In genomic region chr10:27252267-27253000, GRCh38 we compare ENCODE assay signal across 8 cellular contexts. TPM values are rescaled to one million over a fixed set of nuclear protein-coding genes. Genes with fewer than 3 reads are reported as not detected.
A peak's percentile ranks its signal among the peaks of the same experiment; 100 is the strongest.
DNase-seq lines count a peak whose midpoint lies in the region; ATAC-seq and TF ChIP-seq lines count a peak whose summit lies in the region.

No MANE protein-coding gene starts in this region.

- 16 to 18% methylated on average over 36 to 63 of the region's 63 CpGs for WGBS in lung, 2 donors

- POLR2A ChIA-PET in WTC11 (lab: Charles Lee): no interaction called here

- peaks cover 4% of the 10 kb centered on the region for H3K4me1 Mint-ChIP-seq in WTC11

- peak overlapping the region; percentile 59 for H3K4me3 Mint-ChIP-seq in WTC11

- H3K36me3 Mint-ChIP-seq in WTC11: peaks cover 27% of the 10 kb centered on the region

- peaks cover 25% of the 10 kb centered on the region for H3K9me3 Mint-ChIP-seq in WTC11

- ATAC-seq in GM19328 (IDR thresholded peaks at IDR 0.05; ENCODE audit: unreplicated experiment): peak; percentile 99
- ATAC-seq in HG03460 (IDR thresholded peaks at IDR 0.05; ENCODE audit: unreplicated experiment): peak; percentile 100
- ATAC-seq in WTC11: peak; percentile 96
- ATAC-seq in lung (ENCODE audit: insufficient read depth, low FRiP score): peak; percentile 99

- CTCF ChIA-PET in WTC11 (lab: Charles Lee): interaction anchor here (0.6 to 2.0 kb wide), 5 partner anchors 10 to 612 kb away, joined by 3 to 14 read pairs (median 4); partner anchors contain the start of gene YME1L1

- peaks cover 28% of the 10 kb centered on the region for H3K27me3 Mint-ChIP-seq in WTC11 (ENCODE audit: low read depth)

- H3K36me3 ChIP-seq in lung (ENCODE audit: control insufficient read depth in 2 of 2, insufficient read depth in 2 of 2, low read length in 2 of 2): no peaks in the 10 kb centered on the region

- DNase-seq in AG10803 (ENCODE audit: low read depth): peak; percentile 65
- DNase-seq in WTC11 (ENCODE audit: low spot score): peak; percentile 86
- DNase-seq in cerebellum (ENCODE audit: low spot score): peak; percentile 10
- peak; percentile 78 for DNase-seq in lung (ENCODE audit: low spot score)
- peak; percentile 51 to 70 for DNase-seq in stimulated activated CD8-positive, alpha-beta memory T cell treated with anti-CD3 and anti-CD28 coated beads, Interleukin-15, amount 100 ng/mL, for 4 hours (ENCODE audit: low read depth in 2 of 2)
- DNase-seq in NCI-H2196 treated with DMSO at 0.1 percent for 48 hours (lab: John Stamatoyannopoulos, UW; ENCODE audit: unreplicated experiment): no peak

- peaks cover 1% of the 10 kb centered on the region for H3K27me3 ChIP-seq in lung (ENCODE audit: control insufficient read depth, insufficient read depth)

- H3K27ac Mint-ChIP-seq in WTC11: no peak overlapping the region

- H3K27ac ChIP-seq in lung (ENCODE audit: low read depth in 1 of 2, low read length in 1 of 2): peak overlapping the region; percentile 66 to 90

- TF ChIP-seq CTCF in AG10803 (conservative IDR thresholded peaks at IDR 0.05; ENCODE audit: low read length): peak; percentile 28
- TF ChIP-seq CTCF in WTC11 (IDR thresholded peaks at IDR 0.05): peak; percentile 64; the same call in 1 of the 2 replicates
- no peak for TF ChIP-seq CTCF in lung (IDR thresholded peaks at IDR 0.05; ENCODE audit: control extremely low read depth, extremely low read depth)

- H3K4me3 ChIP-seq in AG10803 (ENCODE audit: low read length) (peak overlapping the region; percentile 56), lung (peak overlapping the region; percentile 55)

- H3K4me1 ChIP-seq in lung (ENCODE audit: control insufficient read depth in 2 of 2, insufficient read depth in 2 of 2, low read length in 2 of 2): peaks cover 0 to 4% of the 10 kb centered on the region in 2 donors

- peaks cover 0 to 5% of the 10 kb centered on the region in 2 donors for H3K9me3 ChIP-seq in lung (ENCODE audit: control insufficient read depth in 2 of 2, insufficient read depth in 1 of 2, low read length in 1 of 2)

TF ChIP-seq in WTC11, 78 proteins besides CTCF, POLR2A, EP300 and RAD21 (continues in another document):
- TF ChIP-seq ZNF138 (CRISPR knock-in tag; conservative IDR thresholded peaks at IDR 0.05): 0 out of 2 replicates have a peak, but pooled peaks have one; percentile 28
- TF ChIP-seq SMAD4 (CRISPR knock-in tag; IDR thresholded peaks at IDR 0.05): 0 out of 2 replicates have a peak, but pooled peaks have one; percentile 23
- peak; percentile 62 for TF ChIP-seq ETV6 (CRISPR knock-in tag; IDR thresholded peaks at IDR 0.05)
- peak; percentile 75; the same call in 1 of the 2 replicates for TF ChIP-seq ZNF416 (CRISPR knock-in tag; IDR thresholded peaks at IDR 0.05)
- TF ChIP-seq TP53 (CRISPR knock-in tag; IDR thresholded peaks at IDR 0.05): peak; percentile 81; the same call in 1 of the 2 replicates
- peak; percentile 27; the same call in 1 of the 2 replicates for TF ChIP-seq USF2 (CRISPR knock-in tag; IDR thresholded peaks at IDR 0.05)
- TF ChIP-seq FOXP4 (CRISPR knock-in tag; IDR thresholded peaks at IDR 0.05): peak; percentile 82
- TF ChIP-seq SOX15 (CRISPR knock-in tag; IDR thresholded peaks at IDR 0.05): no peak
- peak; percentile 63 for TF ChIP-seq SMAD3 (CRISPR knock-in tag; IDR thresholded peaks at IDR 0.05; ENCODE audit: borderline replicate concordance)
- 0 out of 2 replicates have a peak, but pooled peaks have one; percentile 41 for TF ChIP-seq ZNF232 (CRISPR knock-in tag; IDR thresholded peaks at IDR 0.05)
- peak; percentile 51; the same call in 1 of the 2 replicates for TF ChIP-seq HMGXB4 (CRISPR knock-in tag; IDR thresholded peaks at IDR 0.05)
- 0 out of 2 replicates have a peak, but pooled peaks have one; percentile 49 for TF ChIP-seq E2F1 (CRISPR knock-in tag; IDR thresholded peaks at IDR 0.05)
- TF ChIP-seq ATF2 (CRISPR knock-in tag; IDR thresholded peaks at IDR 0.05; ENCODE audit: borderline replicate concordance, low read depth): no peak
- peak; percentile 65; the same call in 1 of the 2 replicates for TF ChIP-seq CBFB (CRISPR knock-in tag; IDR thresholded peaks at IDR 0.05; ENCODE audit: low read depth)
- TF ChIP-seq E2F4 (CRISPR knock-in tag; IDR thresholded peaks at IDR 0.05; ENCODE audit: borderline replicate concordance, low read depth): no peak
- TF ChIP-seq MAX (CRISPR knock-in tag; IDR thresholded peaks at IDR 0.05): peak; percentile 81
- peak; percentile 28; the same call in 1 of the 2 replicates for TF ChIP-seq TEAD1 (CRISPR knock-in tag; IDR thresholded peaks at IDR 0.05)
- TF ChIP-seq KAT7 (CRISPR knock-in tag; IDR thresholded peaks at IDR 0.05; ENCODE audit: borderline replicate concordance): no peak

RNA-seq across cellular contexts. Expression of gene ACBD5, which starts 11.8 kb away (rescaled TPM):
- total RNA-seq in WTC11 (2021) (17.9 to 19.4 TPM (median 18.1 TPM) in 3 replicates), cerebellum (34.2 TPM), lung (10 to 100 TPM; 20.7 to 25.3 TPM)
- polyA plus RNA-seq in lung: 10 to 100 TPM; 10.4 to 13.8 TPM
